In the genomic region with DNA sequence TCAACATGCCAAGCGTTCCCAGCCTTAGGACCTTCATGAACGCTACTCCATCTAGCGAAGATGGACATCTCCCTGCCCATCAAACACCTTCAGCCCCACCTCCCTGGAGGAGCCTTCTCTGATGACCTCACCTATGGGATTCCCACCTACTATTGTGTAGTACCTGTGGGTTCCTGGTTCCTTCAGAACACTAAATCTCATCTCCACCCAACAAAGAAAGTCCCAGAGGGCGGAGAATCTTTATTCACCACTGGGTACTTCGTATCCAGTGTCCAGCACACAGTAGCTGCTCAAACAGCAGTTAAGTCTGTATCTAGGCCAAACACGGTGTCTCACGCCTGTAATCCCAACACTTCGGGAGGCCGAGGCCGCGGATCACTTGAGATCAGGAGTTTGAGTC, we compare ENCODE assay signal across 33 cellular contexts. TPM values are rescaled to one million over a fixed set of nuclear protein-coding genes. Genes with fewer than 3 reads are reported as not detected.
"Had no signal": no experiment of that assay in that cellular context is flagged by ENCODE, and none has a peak within 500 bp of the region (broad histone marks: within the 10 kb centered on the region; RNA-seq: fewer than 3 reads in every experiment).

No MANE protein-coding gene starts in this region.

- H3K27me3 ChIP-seq: ascending aorta, cardiac muscle cell, colonic mucosa, hepatocyte, pancreas, suprapubic skin had no signal

- H3K27ac ChIP-seq: ascending aorta, cardiac muscle cell, colonic mucosa, gastroesophageal sphincter, hepatocyte, psoas muscle, sigmoid colon, suprapubic skin, tibial artery, WERI-Rb-1 had no signal

- H3K36me3 ChIP-seq: ascending aorta, cardiac muscle cell, colonic mucosa, gastroesophageal sphincter, pancreas, sigmoid colon, suprapubic skin, tibial artery, WERI-Rb-1 had no signal

- H3K4me3 ChIP-seq: ascending aorta, cardiac muscle cell, colonic mucosa, gastroesophageal sphincter, hepatocyte, pancreas, psoas muscle, sigmoid colon, suprapubic skin, tibial artery had no signal

- H3K9me3 Mint-ChIP-seq: activated CD4-positive, alpha-beta memory T cell treated with anti-CD3 and anti-CD28 coated beads for 36 hours; nephron progenitor cell had no signal

- H3K27ac Mint-ChIP-seq: activated CD4-positive, alpha-beta memory T cell treated with anti-CD3 and anti-CD28 coated beads for 36 hours; activated CD4-positive, alpha-beta T cell treated with anti-CD3 and anti-CD28 coated beads, Interleukin-2, amount 10 ng/mL, durations not matched to agents 24 days and 14 days; activated naive CD4-positive, alpha-beta T cell treated with anti-CD3 and anti-CD28 coated beads, Interleukin-2, amount 10 ng/mL, durations not matched to agents 7 days and 5 days; activated naive CD8-positive, alpha-beta T cell treated with anti-CD3 and anti-CD28 coated beads, Interleukin-2, amount 10 ng/mL, durations not matched to agents 7 days and 5 days; activated T-helper 1 cell treated with anti-CD3 and anti-CD28 coated beads, Interleukin-12 subunit alpha, Interleukin-12 subunit beta, Interleukin-2, Interleukin-4 antibody, amounts not matched to agents 30 ng/mL and 10 ng/mL and 1 ng/mL, durations not matched to agents 14 hours and 24 hours and 36 hours; brain; nephron progenitor cell; T-helper 1 cell treated with Interleukin-12 subunit alpha and Interleukin-12 subunit beta and Interleukin-4 antibody, amounts not matched to agents 30 μg/mL and 1 μg/mL, for 36 hours had no signal

- H3K4me1 ChIP-seq: ascending aorta, colonic mucosa, gastroesophageal sphincter, psoas muscle, sigmoid colon, tibial artery had no signal

- H3K4me2 ChIP-seq: hepatocyte had no signal

- H3K4me3 Mint-ChIP-seq: activated CD4-positive, alpha-beta memory T cell treated with anti-CD3 and anti-CD28 coated beads for 36 hours; activated CD4-positive, alpha-beta T cell treated with anti-CD3 and anti-CD28 coated beads, Interleukin-2, amount 10 ng/mL, durations not matched to agents 24 days and 14 days; activated naive CD4-positive, alpha-beta T cell treated with anti-CD3 and anti-CD28 coated beads, Interleukin-2, amount 10 ng/mL, durations not matched to agents 7 days and 5 days; activated naive CD8-positive, alpha-beta T cell treated with anti-CD3 and anti-CD28 coated beads, Interleukin-2, amount 10 ng/mL, durations not matched to agents 7 days and 5 days; activated T-helper 1 cell treated with anti-CD3 and anti-CD28 coated beads, Interleukin-12 subunit alpha, Interleukin-12 subunit beta, Interleukin-2, Interleukin-4 antibody, amounts not matched to agents 30 ng/mL and 10 ng/mL and 1 ng/mL, durations not matched to agents 14 hours and 24 hours and 36 hours; brain; nephron progenitor cell; T-helper 1 cell treated with Interleukin-12 subunit alpha and Interleukin-12 subunit beta and Interleukin-4 antibody, amounts not matched to agents 30 μg/mL and 1 μg/mL, for 36 hours had no signal

- DNase-seq: activated CD4-positive, alpha-beta memory T cell treated with anti-CD3 and anti-CD28 coated beads for 36 hours; activated CD4-positive, alpha-beta T cell treated with anti-CD3 and anti-CD28 coated beads, Interleukin-2, amount 10 ng/mL, durations not matched to agents 24 days and 14 days; activated CD4-positive, CD25-positive, alpha-beta regulatory T cell treated with anti-CD3 and anti-CD28 coated beads, Interleukin-2, amount 50 U/mL, for 72 hours; activated CD8-positive, alpha-beta memory T cell treated with anti-CD3 and anti-CD28 coated beads, Interleukin-2, amount 50 U/mL, for 4 hours; activated effector memory CD4-positive, alpha-beta T cell treated with anti-CD3 and anti-CD28 coated beads, Interleukin-2, amount 50 U/mL, for 16 hours; activated naive CD4-positive, alpha-beta T cell treated with anti-CD3 and anti-CD28 coated beads, Interleukin-2, amount 10 ng/mL, durations not matched to agents 7 days and 5 days; activated naive CD8-positive, alpha-beta T cell treated with anti-CD3 and anti-CD28 coated beads, Interleukin-2, amount 10 ng/mL, durations not matched to agents 7 days and 5 days; activated T-cell treated with anti-CD3 and anti-CD28 coated beads, Interleukin-2, amount 50 U/mL, for 1 hour; cerebellar nuclear complex; colonic mucosa; islet precursor cell; left ventricle myocardium superior; nephron progenitor cell; nucleus accumbens; pancreas; psoas muscle; sigmoid colon; small intestine; stimulated activated CD4-positive, alpha-beta T cell treated with anti-CD3 and anti-CD28 coated beads, Interleukin-1b, Interleukin-23, amount 100 ng/mL, for 48 hours; stimulated activated naive CD4-positive, alpha-beta T cell; SW 1271; T-helper 9 cell; tibial artery; WERI-Rb-1 had no signal

- ATAC-seq: gastroesophageal sphincter, left ventricle myocardium superior, pancreas, psoas muscle had no signal

- H3K36me3 Mint-ChIP-seq: activated CD4-positive, alpha-beta memory T cell treated with anti-CD3 and anti-CD28 coated beads for 36 hours; activated naive CD4-positive, alpha-beta T cell treated with anti-CD3 and anti-CD28 coated beads, Interleukin-2, amount 10 ng/mL, durations not matched to agents 7 days and 5 days; brain had no signal

- H3K9me3 ChIP-seq: ascending aorta, colonic mucosa, gastroesophageal sphincter, pancreas, psoas muscle, sigmoid colon, suprapubic skin, tibial artery had no signal

- H2AFZ ChIP-seq: hepatocyte had no signal

- H3K27me3 Mint-ChIP-seq: activated CD4-positive, alpha-beta T cell treated with anti-CD3 and anti-CD28 coated beads, Interleukin-2, amount 10 ng/mL, durations not matched to agents 24 days and 14 days had no signal

RNA-seq across cellular contexts. Expression of a gene that starts 10.1 kb away (rescaled TPM):
- total RNA-seq: lung microvascular endothelial cell had no signal
